Comparison of ENCODE assay signal across 1 cellular context in genomic region chr15:24772256-24772655, GRCh38.
TF ChIP-seq lines count a peak whose summit lies in the region.

No MANE protein-coding gene starts in this region.

TF ChIP-seq in HepG2, 621 proteins besides CTCF, POLR2A, EP300 and RAD21 (continued from another document):
- no peak for TF ChIP-seq PRDM15 (CRISPR knock-in tag; IDR thresholded peaks at IDR 0.05)
- no peak for TF ChIP-seq ZNF451 (CRISPR knock-in tag; IDR thresholded peaks at IDR 0.05)
- no peak for TF ChIP-seq NPAS2 (CRISPR knock-in tag; IDR thresholded peaks at IDR 0.05; ENCODE audit: borderline replicate concordance)
- TF ChIP-seq ZNF317 (CRISPR knock-in tag; IDR thresholded peaks at IDR 0.05): no peak
- TF ChIP-seq, protein P1, sequence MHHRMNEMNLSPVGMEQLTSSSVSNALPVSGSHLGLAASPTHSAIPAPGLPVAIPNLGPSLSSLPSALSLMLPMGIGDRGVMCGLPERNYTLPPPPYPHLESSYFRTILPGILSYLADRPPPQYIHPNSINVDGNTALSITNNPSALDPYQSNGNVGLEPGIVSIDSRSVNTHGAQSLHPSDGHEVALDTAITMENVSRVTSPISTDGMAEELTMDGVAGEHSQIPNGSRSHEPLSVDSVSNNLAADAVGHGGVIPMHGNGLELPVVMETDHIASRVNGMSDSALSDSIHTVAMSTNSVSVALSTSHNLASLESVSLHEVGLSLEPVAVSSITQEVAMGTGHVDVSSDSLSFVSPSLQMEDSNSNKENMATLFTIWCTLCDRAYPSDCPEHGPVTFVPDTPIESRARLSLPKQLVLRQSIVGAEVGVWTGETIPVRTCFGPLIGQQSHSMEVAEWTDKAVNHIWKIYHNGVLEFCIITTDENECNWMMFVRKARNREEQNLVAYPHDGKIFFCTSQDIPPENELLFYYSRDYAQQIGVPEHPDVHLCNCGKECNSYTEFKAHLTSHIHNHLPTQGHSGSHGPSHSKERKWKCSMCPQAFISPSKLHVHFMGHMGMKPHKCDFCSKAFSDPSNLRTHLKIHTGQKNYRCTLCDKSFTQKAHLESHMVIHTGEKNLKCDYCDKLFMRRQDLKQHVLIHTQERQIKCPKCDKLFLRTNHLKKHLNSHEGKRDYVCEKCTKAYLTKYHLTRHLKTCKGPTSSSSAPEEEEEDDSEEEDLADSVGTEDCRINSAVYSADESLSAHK (CRISPR knock-in tag; IDR thresholded peaks at IDR 0.05; ENCODE audit: borderline replicate concordance): no peak
- no peak for TF ChIP-seq U2AF1 (optimal IDR thresholded peaks at IDR 0.05; ENCODE audit: low read depth, low read length)
- no peak for TF ChIP-seq PPARG (CRISPR knock-in tag; conservative IDR thresholded peaks at IDR 0.05)
